In the genomic region with DNA sequence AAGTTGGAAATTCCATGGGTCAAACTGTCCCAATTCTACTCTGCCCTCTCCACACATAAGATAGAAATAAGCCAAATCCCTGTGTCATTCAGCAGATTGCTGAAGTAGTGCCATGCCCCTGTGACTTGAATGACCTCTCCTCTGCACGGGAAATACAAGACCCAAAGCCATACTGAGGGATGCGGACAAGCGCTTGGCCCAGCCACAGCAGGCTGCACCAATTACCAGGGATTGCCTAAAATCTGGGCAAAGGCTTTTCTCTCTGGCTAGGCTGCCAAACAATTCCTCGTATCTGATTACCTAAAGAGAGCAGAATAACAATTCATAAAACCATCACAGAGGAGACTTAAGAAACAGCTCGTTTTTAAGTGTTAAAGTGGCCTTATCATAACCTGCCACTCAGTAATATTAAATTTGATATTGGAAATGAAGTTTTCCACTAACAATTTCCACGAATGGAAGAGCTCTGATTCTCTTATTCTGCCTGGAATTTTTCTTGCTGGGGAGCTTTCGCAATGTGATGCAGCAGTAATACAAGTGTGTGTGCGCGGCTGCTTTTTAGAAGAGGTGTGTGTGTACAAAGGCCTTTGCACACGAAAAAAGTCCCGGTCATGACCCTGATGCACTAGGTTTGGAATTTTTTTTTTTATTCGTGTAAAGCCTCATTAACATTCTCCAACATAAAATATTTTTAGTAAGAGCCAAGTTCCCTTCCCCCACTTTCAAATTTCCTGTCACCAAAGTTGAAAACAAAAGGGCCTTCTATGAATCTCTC, we compare ENCODE assay signal across 17 cellular contexts.
DNase-seq lines count a peak whose midpoint lies in the region; ATAC-seq and TF ChIP-seq lines count a peak whose summit lies in the region.
"Had no signal": no experiment of that assay in that cellular context is flagged by ENCODE, and none has a peak within 500 bp of the region (broad histone marks: within the 10 kb centered on the region; RNA-seq: fewer than 3 reads in every experiment).

No MANE protein-coding gene starts in this region.

- H3K9me2 ChIP-seq in Loucy (replicated peaks; ENCODE audit: low read depth, low read length): no peaks in the 10 kb centered on the region

- no peak overlapping the region for H3K4me3 ChIP-seq in Loucy (ENCODE audit: low read length, poor library complexity, severe bottlenecking)
- H3K4me3 ChIP-seq in colonic mucosa: no peak overlapping the region
- H3K4me3 ChIP-seq: Peyer's patch, smooth muscle cell, thyroid gland had no signal

- peak overlapping the region; percentile 51 for H3K27ac ChIP-seq in colonic mucosa
- H3K27ac ChIP-seq: Peyer's patch, thyroid gland had no signal

- H3K4me1 Mint-ChIP-seq in neural crest cell: peaks cover 79% of the 10 kb centered on the region
- H3K4me1 Mint-ChIP-seq: activated naive CD8-positive, alpha-beta T cell treated with anti-CD3 and anti-CD28 coated beads, Interleukin-2, amount 10 ng/mL, durations not matched to agents 7 days and 5 days had no signal

- H3K36me3 Mint-ChIP-seq in neural crest cell (ENCODE audit: low read depth): no peaks in the 10 kb centered on the region

- no peak for TF ChIP-seq CTCF in Loucy (conservative IDR thresholded peaks at IDR 0.05; ENCODE audit: low read length)
- no peak for TF ChIP-seq CTCF in colonic mucosa (IDR thresholded peaks at IDR 0.05)
- no peak for TF ChIP-seq CTCF in neural crest cell (conservative IDR thresholded peaks at IDR 0.05)

- peak overlapping the region; percentile 94 for H2AFZ ChIP-seq in Loucy (ENCODE audit: low read length)

- H3K79me2 ChIP-seq in Loucy (ENCODE audit: insufficient read depth, low read length): no peaks in the 10 kb centered on the region

- H3K9ac ChIP-seq in Loucy (ENCODE audit: low read depth, low read length, poor library complexity, severe bottlenecking): peak overlapping the region; percentile 47
- no peak overlapping the region for H3K9ac ChIP-seq in colonic mucosa (ENCODE audit: low read depth in 2 of 2, low read length in 2 of 2)

- ATAC-seq in GM18520 (IDR thresholded peaks at IDR 0.05; ENCODE audit: unreplicated experiment) (no peak), GM19023 (IDR thresholded peaks at IDR 0.05; ENCODE audit: unreplicated experiment) (no peak), GM21737 (IDR thresholded peaks at IDR 0.05; ENCODE audit: unreplicated experiment) (no peak)
- ATAC-seq: left lobe of liver had no signal

- DNase-seq in COLO829 (ENCODE audit: low spot score) (peak; percentile 63), colonic mucosa (no peak), neural crest cell (ENCODE audit: low read depth, low spot score) (no peak), RKO (ENCODE audit: low spot score) (no peak)
- DNase-seq: activated naive CD8-positive, alpha-beta T cell treated with anti-CD3 and anti-CD28 coated beads, Interleukin-2, amount 10 ng/mL, durations not matched to agents 7 days and 5 days; DMS153; NCI-H1930; NCI-H526; Peyer's patch; SW 1271; thyroid gland had no signal

- no peaks in the 10 kb centered on the region for H3K27me3 Mint-ChIP-seq in neural crest cell (ENCODE audit: low read depth)

- peak overlapping the region; percentile 51 for H3K27ac Mint-ChIP-seq in neural crest cell (ENCODE audit: unreplicated experiment)
- H3K27ac Mint-ChIP-seq: activated naive CD8-positive, alpha-beta T cell treated with anti-CD3 and anti-CD28 coated beads, Interleukin-2, amount 10 ng/mL, durations not matched to agents 7 days and 5 days had no signal

- no peaks in the 10 kb centered on the region for H3K27me3 ChIP-seq in Loucy (ENCODE audit: insufficient read depth, low read length, poor library complexity, severe bottlenecking)
- no peaks in the 10 kb centered on the region for H3K27me3 ChIP-seq in colonic mucosa
- H3K27me3 ChIP-seq: Peyer's patch, thyroid gland had no signal

- peaks cover 5% of the 10 kb centered on the region for H3K9me3 Mint-ChIP-seq in neural crest cell

- no peaks in the 10 kb centered on the region for H3F3A ChIP-seq in Loucy (ENCODE audit: low read depth)

- no peaks in the 10 kb centered on the region for H4K20me1 ChIP-seq in Loucy (ENCODE audit: insufficient read depth, low read length, poor library complexity, severe bottlenecking)

- intact Hi-C loops in colonic mucosa (cut with DNase I): no loop called here

- H3K4me3 Mint-ChIP-seq in neural crest cell: peak overlapping the region; percentile 32
- H3K4me3 Mint-ChIP-seq: activated naive CD8-positive, alpha-beta T cell treated with anti-CD3 and anti-CD28 coated beads, Interleukin-2, amount 10 ng/mL, durations not matched to agents 7 days and 5 days had no signal

- peak overlapping the region; percentile 46 for H3K4me2 ChIP-seq in Loucy (ENCODE audit: low read depth, low read length, poor library complexity, severe bottlenecking)
- H3K4me2 ChIP-seq: smooth muscle cell had no signal

- H3K36me3 ChIP-seq in Loucy (ENCODE audit: insufficient read depth, low read length): no peaks in the 10 kb centered on the region
- no peaks in the 10 kb centered on the region for H3K36me3 ChIP-seq in colonic mucosa
- H3K36me3 ChIP-seq: Peyer's patch, thyroid gland had no signal

- H3K9me3 ChIP-seq in Loucy (ENCODE audit: insufficient read depth, low read depth, low read length) (no peaks in the 10 kb centered on the region), colonic mucosa (no peaks in the 10 kb centered on the region)
- H3K9me3 ChIP-seq: Peyer's patch, thyroid gland had no signal

- peaks cover 31% of the 10 kb centered on the region for H3K4me1 ChIP-seq in Loucy (ENCODE audit: insufficient read depth, low read length, poor library complexity, severe bottlenecking)
- H3K4me1 ChIP-seq in colonic mucosa: peaks cover 8% of the 10 kb centered on the region
- H3K4me1 ChIP-seq: thyroid gland had no signal
